ENCODE assay signal across 8 cellular contexts in genomic region chr3:183385698-183386590, GRCh38. TPM values are rescaled to one million over a fixed set of nuclear protein-coding genes. Genes with fewer than 3 reads are reported as not detected.
A peak's percentile ranks its signal among the peaks of the same experiment; 100 is the strongest.
DNase-seq lines count a peak whose midpoint lies in the region; ATAC-seq and TF ChIP-seq lines count a peak whose summit lies in the region.

No MANE protein-coding gene starts in this region.

- peak; percentile 53 for DNase-seq in NCI-H460 (ENCODE audit: extremely low read depth, low read depth)
- peak; percentile 50 to 67 for DNase-seq in activated CD4-positive, alpha-beta T cell treated with anti-CD3 and anti-CD28 coated beads for 4 hours
- peak; percentile 51 to 79 for DNase-seq in dermis microvascular lymphatic vessel endothelial cell (ENCODE audit: low read depth in 2 of 2)
- DNase-seq in lower lobe of right lung, result no peak
- peak; percentile 42 for DNase-seq in stimulated activated CD8-positive, alpha-beta memory T cell treated with anti-CD3 and anti-CD28 coated beads, Interleukin-12 subunit alpha, Interleukin-12 subunit beta, amount 100 ng/mL, for 1 hour (ENCODE audit: low read depth)

- ATAC-seq in HG03066 (IDR thresholded peaks at IDR 0.05; ENCODE audit: low read depth, unreplicated experiment) (peak; percentile 77), lower lobe of right lung (peak; percentile 77 to 83), HG02623 (IDR thresholded peaks at IDR 0.05; ENCODE audit: unreplicated experiment) (no peak)

- H3K27ac ChIP-seq in lower lobe of right lung, result no peak overlapping the region

- H3K27me3 ChIP-seq in lower lobe of right lung (ENCODE audit: low read depth), result no peaks in the 10 kb centered on the region

- peaks cover 7% of the 10 kb centered on the region for H3K4me1 ChIP-seq in lower lobe of right lung

- no peaks in the 10 kb centered on the region for H3K36me3 ChIP-seq in lower lobe of right lung

- H3K9me3 ChIP-seq in lower lobe of right lung, result no peaks in the 10 kb centered on the region

- TF ChIP-seq CTCF in GM12872 (IDR thresholded peaks at IDR 0.05; ENCODE audit: insufficient read depth, low read depth, low read length) (peak; percentile 73), lower lobe of right lung (IDR thresholded peaks at IDR 0.05) (peak; percentile 79)

- no peak overlapping the region for H3K4me3 ChIP-seq in lower lobe of right lung

- intact Hi-C loops in lower lobe of right lung (cut with DNase I), result loop anchor here (5.0 kb wide), 1 partner anchor 264 kb away; no protein-coding TSS in a partner anchor

RNA-seq across cellular contexts. Expression of gene MCF2L2, which starts 42.5 kb away (rescaled TPM):
- 0.57 and 1.2 TPM in 2 replicates for total RNA-seq in NCI-H460 (2014; rRNA removed; shearing (Covaris generic))
- 0.17 TPM in 1 of 2 replicates, not detected in the other for polyA plus RNA-seq in NCI-H460 (2014; cell fraction: nucleus; rRNA removed)
- total RNA-seq in dermis microvascular lymphatic vessel endothelial cell, result 0.25 and 0.26 TPM in 2 replicates
- total RNA-seq in lower lobe of right lung, result 0.62 TPM
